In genomic region chr10:78137147-78137546, GRCh38 we compare ENCODE assay signal across 37 cellular contexts.
"Had no signal": no experiment of that assay in that cellular context is flagged by ENCODE, and none has a peak within 500 bp of the region (broad histone marks: within the 10 kb centered on the region; RNA-seq: fewer than 3 reads in every experiment).

No MANE protein-coding gene starts in this region.

- ATAC-seq: activated CD8-positive, alpha-beta memory T cell treated with anti-CD3 and anti-CD28 coated beads, Interleukin-2, amount 10 ng/mL, durations not matched to agents 7 days and 5 days; body of pancreas; SK-N-SH treated with all-trans-retinoic acid at 6 μM for 48 hours had no signal

- H3K9me3 ChIP-seq: ascending aorta, body of pancreas, breast epithelium, Peyer's patch had no signal

- H3K27ac ChIP-seq: ascending aorta, body of pancreas, breast epithelium, KMS-11, Peyer's patch, SJSA1, WERI-Rb-1 had no signal

- H3K27me3 ChIP-seq: ascending aorta, body of pancreas, breast epithelium, Peyer's patch had no signal

- H3K9ac ChIP-seq: KMS-11 had no signal

- H3K4me3 ChIP-seq: ascending aorta, body of pancreas, breast epithelium, Peyer's patch, SJSA1 had no signal

- H3K36me3 ChIP-seq: ascending aorta, breast epithelium, Peyer's patch, SJSA1, WERI-Rb-1 had no signal

- DNase-seq: activated CD4-positive, alpha-beta memory T cell treated with anti-CD3 and anti-CD28 coated beads, Interleukin-2, amount 10 ng/mL, durations not matched to agents 7 days and 5 days; activated CD4-positive, alpha-beta T cell treated with anti-CD3 and anti-CD28 coated beads for 1 hour; activated CD4-positive, alpha-beta T cell treated with anti-CD3 and anti-CD28 coated beads for 48 hours; activated CD4-positive, CD25-positive, alpha-beta regulatory T cell; activated CD8-positive, alpha-beta memory T cell treated with anti-CD3 and anti-CD28 coated beads for 24 hours; activated CD8-positive, alpha-beta memory T cell treated with anti-CD3 and anti-CD28 coated beads, Interleukin-2, amount 10 ng/mL, durations not matched to agents 7 days and 5 days; activated gamma-delta T cell; activated naive CD4-positive, alpha-beta T cell treated with Interleukin-2 at 50 U/mL for 16 hours; activated naive CD8-positive, alpha-beta T cell treated with anti-CD3 and anti-CD28 coated beads, Interleukin-2, amount 10 ng/mL, durations not matched to agents 7 days and 5 days; activated T-cell treated with anti-CD3 and anti-CD28 coated beads, Interleukin-2, amount 50 U/mL, for 1 hour; amygdala; body of pancreas; caudate nucleus; cerebellar nuclear complex; NCI-H1092 treated with DMSO at 0.1 percent for 48 hours; NCI-H146; NCI-H187; NCI-H2029 treated with DMSO at 0.1 percent for 48 hours; NCI-H2107; NCI-H226; NCI-H446 treated with DMSO at 0.1 percent for 48 hours; NCI-H524; NCI-H69; NCI-H82; Peyer's patch; RPMI8226; SHP77 treated with DMSO at 0.1 percent for 48 hours; SW 1271; T-helper 1 cell; T-helper 2 cell; T-helper 9 cell; WERI-Rb-1 had no signal

- H3K4me2 ChIP-seq: KMS-11 had no signal

- H3K4me1 ChIP-seq: ascending aorta, body of pancreas, breast epithelium, Peyer's patch, SJSA1 had no signal
